8 cellular contexts compared by ENCODE assay signal in the genomic region with DNA sequence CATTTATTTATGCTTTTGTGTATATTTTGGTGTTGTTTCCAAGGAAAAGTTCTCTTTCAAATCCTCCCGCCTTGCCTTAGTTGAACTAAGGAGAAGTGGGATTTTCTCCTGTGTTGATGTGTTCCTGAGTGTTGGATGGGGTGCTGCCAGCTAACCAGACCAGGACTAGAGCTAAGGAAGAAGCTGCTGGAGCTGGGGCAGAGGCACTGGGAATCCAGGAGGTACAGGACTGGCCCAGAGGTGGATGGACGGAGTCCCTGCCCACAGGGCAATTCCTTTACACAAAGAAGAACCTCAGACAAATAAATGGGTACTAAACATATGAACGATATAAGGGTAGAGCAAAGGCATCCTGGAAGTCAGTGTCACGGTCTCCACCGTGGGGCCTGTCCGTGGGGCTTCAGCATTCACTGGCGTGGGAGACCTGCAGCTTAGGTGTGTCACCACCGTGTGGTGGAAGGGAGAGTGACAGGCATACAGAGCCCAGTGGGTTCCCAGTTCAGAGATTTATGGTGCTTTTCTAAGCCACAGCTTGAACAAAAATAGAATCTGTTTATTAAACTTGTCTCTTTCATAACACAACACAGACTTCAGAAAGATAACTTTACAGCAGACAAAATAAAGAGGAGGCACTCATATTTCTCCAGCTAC.
DNase-seq lines count a peak whose midpoint lies in the region; ATAC-seq and TF ChIP-seq lines count a peak whose summit lies in the region.

No MANE protein-coding gene starts in this region.

- DNase-seq in Ammon's horn (ENCODE audit: low spot score) (peak; percentile 68), HEK293T (ENCODE audit: extremely low spot score) (peak; percentile 63), WTC11 (ENCODE audit: low spot score) (peak; percentile 49), mesothelial cell of epicardium (ENCODE audit: low spot score in 2 of 2, unreplicated experiment in 2 of 2) (peak in 1 of 2 experiments; percentile 42), thyroid gland (peak; percentile 32 to 45), RPMI8226 (no peak)
- peak; percentile 5 to 11 (median 8) for DNase-seq in effector memory CD8-positive, alpha-beta T cell

- ATAC-seq in WTC11 (peak; percentile 92), GM21515 (IDR thresholded peaks at IDR 0.05; ENCODE audit: unreplicated experiment) (no peak)
- ATAC-seq in effector memory CD8-positive, alpha-beta T cell (replicated peaks): peak; percentile 60

- H3K9me3 Mint-ChIP-seq in WTC11 (no peaks in the 10 kb centered on the region; the same call in 1 of the 2 replicates), mesothelial cell of epicardium (no peaks in the 10 kb centered on the region)
- H3K9me3 Mint-ChIP-seq in effector memory CD8-positive, alpha-beta T cell: no peaks in the 10 kb centered on the region

- 35 to 47% methylated on average over 8 of the region's 8 CpGs for WGBS in thyroid gland, 2 donors

- H3K27ac Mint-ChIP-seq in WTC11 (0 out of 2 replicates have a peak overlapping the region, but pooled peaks have one; percentile 21), mesothelial cell of epicardium (no peak overlapping the region)
- H3K27ac Mint-ChIP-seq in effector memory CD8-positive, alpha-beta T cell: no peak overlapping the region

- H3K27me3 ChIP-seq in thyroid gland: no peaks in the 10 kb centered on the region

- H3K9me3 ChIP-seq in thyroid gland: no peaks in the 10 kb centered on the region

- CTCF ChIA-PET in HEK293T (lab: Yijun Ruan, JAX) (interaction anchor here (0.6 to 2.3 kb wide), 8 partner anchors 9 to 733 kb away, joined by 3 to 9 read pairs (median 3); no protein-coding TSS in a partner anchor), WTC11 (lab: Charles Lee) (interaction anchor here (0.6 to 2.3 kb wide), 27 partner anchors 9 to 403 kb away, joined by 3 to 14 read pairs (median 3); a partner anchor contains a TSS)

- H3K36me3 Mint-ChIP-seq in WTC11: no peaks in the 10 kb centered on the region
- no peaks in the 10 kb centered on the region for H3K36me3 Mint-ChIP-seq in effector memory CD8-positive, alpha-beta T cell (ENCODE audit: insufficient read depth)
- H3K36me3 Mint-ChIP-seq in mesothelial cell of epicardium: no peaks in the 10 kb centered on the region

- no peak for TF ChIP-seq POLR2A in thyroid gland (IDR thresholded peaks at IDR 0.05)

- H3K27me3 Mint-ChIP-seq in WTC11 (ENCODE audit: low read depth) (no peaks in the 10 kb centered on the region), mesothelial cell of epicardium (ENCODE audit: low read depth) (no peaks in the 10 kb centered on the region)
- no peaks in the 10 kb centered on the region for H3K27me3 Mint-ChIP-seq in effector memory CD8-positive, alpha-beta T cell

- H3K4me3 ChIP-seq in thyroid gland (replicated peaks in 1 of 3): no peak overlapping the region

- POLR2A ChIA-PET in HEK293T (lab: Yijun Ruan, JAX) (no interaction called here), WTC11 (lab: Charles Lee) (no interaction called here)

- TF ChIP-seq CTCF in WTC11 (IDR thresholded peaks at IDR 0.05) (peak; percentile 34; the same call in 1 of the 2 replicates), mesothelial cell of epicardium (IDR thresholded peaks at IDR 0.05; ENCODE audit: unreplicated experiment) (peak; percentile 41), thyroid gland (IDR thresholded peaks at IDR 0.05) (peak in 5 of 6 experiments; percentile 35 to 68 (median 51))

- H3K36me3 ChIP-seq in thyroid gland: no peaks in the 10 kb centered on the region

- H3K4me1 Mint-ChIP-seq in WTC11 (peaks cover 6% of the 10 kb centered on the region), mesothelial cell of epicardium (peaks cover 19% of the 10 kb centered on the region)
- peaks cover 14 to 17% of the 10 kb centered on the region in 2 donors for H3K4me1 Mint-ChIP-seq in effector memory CD8-positive, alpha-beta T cell (ENCODE audit: low read depth in 2 of 2)

- H3K4me3 Mint-ChIP-seq in WTC11 (no peak overlapping the region), mesothelial cell of epicardium (no peak overlapping the region)
- H3K4me3 Mint-ChIP-seq in effector memory CD8-positive, alpha-beta T cell: no peak overlapping the region

- H3K27ac ChIP-seq in thyroid gland: no peak overlapping the region

- peaks cover 3 to 6% of the 10 kb centered on the region in 2 donors for H3K4me1 ChIP-seq in thyroid gland

- intact Hi-C loops in thyroid gland (cut with DNase I): no loop called here

TF ChIP-seq in HEK293T, 16 proteins besides CTCF, POLR2A, EP300 and RAD21:
- TF ChIP-seq SP1 (IDR thresholded peaks at IDR 0.05): no peak
- TF ChIP-seq, protein P1, sequence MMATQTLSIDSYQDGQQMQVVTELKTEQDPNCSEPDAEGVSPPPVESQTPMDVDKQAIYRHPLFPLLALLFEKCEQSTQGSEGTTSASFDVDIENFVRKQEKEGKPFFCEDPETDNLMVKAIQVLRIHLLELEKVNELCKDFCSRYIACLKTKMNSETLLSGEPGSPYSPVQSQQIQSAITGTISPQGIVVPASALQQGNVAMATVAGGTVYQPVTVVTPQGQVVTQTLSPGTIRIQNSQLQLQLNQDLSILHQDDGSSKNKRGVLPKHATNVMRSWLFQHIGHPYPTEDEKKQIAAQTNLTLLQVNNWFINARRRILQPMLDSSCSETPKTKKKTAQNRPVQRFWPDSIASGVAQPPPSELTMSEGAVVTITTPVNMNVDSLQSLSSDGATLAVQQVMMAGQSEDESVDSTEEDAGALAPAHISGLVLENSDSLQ (IDR thresholded peaks at IDR 0.05): peak; percentile 85

TF ChIP-seq in WTC11, 78 proteins besides CTCF, POLR2A, EP300 and RAD21:
- TF ChIP-seq CREM (CRISPR knock-in tag; IDR thresholded peaks at IDR 0.05): no peak
- TF ChIP-seq, protein P2, sequence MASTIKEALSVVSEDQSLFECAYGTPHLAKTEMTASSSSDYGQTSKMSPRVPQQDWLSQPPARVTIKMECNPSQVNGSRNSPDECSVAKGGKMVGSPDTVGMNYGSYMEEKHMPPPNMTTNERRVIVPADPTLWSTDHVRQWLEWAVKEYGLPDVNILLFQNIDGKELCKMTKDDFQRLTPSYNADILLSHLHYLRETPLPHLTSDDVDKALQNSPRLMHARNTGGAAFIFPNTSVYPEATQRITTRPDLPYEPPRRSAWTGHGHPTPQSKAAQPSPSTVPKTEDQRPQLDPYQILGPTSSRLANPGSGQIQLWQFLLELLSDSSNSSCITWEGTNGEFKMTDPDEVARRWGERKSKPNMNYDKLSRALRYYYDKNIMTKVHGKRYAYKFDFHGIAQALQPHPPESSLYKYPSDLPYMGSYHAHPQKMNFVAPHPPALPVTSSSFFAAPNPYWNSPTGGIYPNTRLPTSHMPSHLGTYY (CRISPR knock-in tag; IDR thresholded peaks at IDR 0.05): no peak
- no peak for TF ChIP-seq JUN (CRISPR knock-in tag; IDR thresholded peaks at IDR 0.05)
- TF ChIP-seq, protein P3, sequence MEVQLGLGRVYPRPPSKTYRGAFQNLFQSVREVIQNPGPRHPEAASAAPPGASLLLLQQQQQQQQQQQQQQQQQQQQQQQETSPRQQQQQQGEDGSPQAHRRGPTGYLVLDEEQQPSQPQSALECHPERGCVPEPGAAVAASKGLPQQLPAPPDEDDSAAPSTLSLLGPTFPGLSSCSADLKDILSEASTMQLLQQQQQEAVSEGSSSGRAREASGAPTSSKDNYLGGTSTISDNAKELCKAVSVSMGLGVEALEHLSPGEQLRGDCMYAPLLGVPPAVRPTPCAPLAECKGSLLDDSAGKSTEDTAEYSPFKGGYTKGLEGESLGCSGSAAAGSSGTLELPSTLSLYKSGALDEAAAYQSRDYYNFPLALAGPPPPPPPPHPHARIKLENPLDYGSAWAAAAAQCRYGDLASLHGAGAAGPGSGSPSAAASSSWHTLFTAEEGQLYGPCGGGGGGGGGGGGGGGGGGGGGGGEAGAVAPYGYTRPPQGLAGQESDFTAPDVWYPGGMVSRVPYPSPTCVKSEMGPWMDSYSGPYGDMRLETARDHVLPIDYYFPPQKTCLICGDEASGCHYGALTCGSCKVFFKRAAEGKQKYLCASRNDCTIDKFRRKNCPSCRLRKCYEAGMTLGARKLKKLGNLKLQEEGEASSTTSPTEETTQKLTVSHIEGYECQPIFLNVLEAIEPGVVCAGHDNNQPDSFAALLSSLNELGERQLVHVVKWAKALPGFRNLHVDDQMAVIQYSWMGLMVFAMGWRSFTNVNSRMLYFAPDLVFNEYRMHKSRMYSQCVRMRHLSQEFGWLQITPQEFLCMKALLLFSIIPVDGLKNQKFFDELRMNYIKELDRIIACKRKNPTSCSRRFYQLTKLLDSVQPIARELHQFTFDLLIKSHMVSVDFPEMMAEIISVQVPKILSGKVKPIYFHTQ (CRISPR knock-in tag; IDR thresholded peaks at IDR 0.05): no peak
- no peak for TF ChIP-seq TP53 (CRISPR knock-in tag; IDR thresholded peaks at IDR 0.05)
- TF ChIP-seq SOX15 (CRISPR knock-in tag; IDR thresholded peaks at IDR 0.05): no peak
- no peak for TF ChIP-seq GRHL2 (CRISPR knock-in tag; IDR thresholded peaks at IDR 0.05; ENCODE audit: insufficient replicate concordance, severe bottlenecking)
- no peak for TF ChIP-seq NR2C2 (CRISPR knock-in tag; IDR thresholded peaks at IDR 0.05)
